Comparison of ENCODE assay signal across 8 cellular contexts in the genomic region with DNA sequence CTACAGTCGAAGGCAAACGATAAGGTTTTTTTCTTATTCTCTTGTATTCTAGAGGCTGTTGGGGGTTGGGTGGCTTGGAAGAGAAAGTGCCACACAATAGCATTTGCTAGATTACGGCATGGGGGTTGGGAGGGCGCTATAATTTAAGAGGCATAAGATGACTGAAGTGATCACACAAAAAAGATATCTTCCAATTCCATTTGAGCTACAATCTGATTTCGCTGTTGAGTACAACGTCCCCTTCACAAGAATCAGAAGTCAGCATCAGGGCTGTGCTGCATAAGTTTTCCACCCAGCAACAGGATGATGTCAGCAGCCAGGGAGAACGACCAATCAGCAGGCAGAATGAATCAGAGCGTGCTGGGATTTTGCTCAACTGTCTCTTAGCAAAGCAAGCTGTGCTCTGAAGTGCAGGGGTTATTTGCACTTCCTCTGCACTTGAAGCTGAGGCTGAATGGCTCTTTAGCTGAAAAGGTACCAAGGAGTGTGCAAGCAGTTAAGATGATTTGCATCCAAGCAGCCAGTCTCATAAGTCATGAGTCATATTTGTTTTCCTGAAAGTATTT. TPM values are rescaled to one million over a fixed set of nuclear protein-coding genes. Genes with fewer than 3 reads are reported as not detected.
A peak's percentile ranks its signal among the peaks of the same experiment; 100 is the strongest.
DNase-seq lines count a peak whose midpoint lies in the region; ATAC-seq and TF ChIP-seq lines count a peak whose summit lies in the region.

No MANE protein-coding gene starts in this region.

- intact Hi-C loops in mucosa of descending colon (cut with DNase I, micrococcal nuclease), result no loop called here

- DNase-seq in CD1c-positive myeloid dendritic cell (ENCODE audit: extremely low spot score) (peak; percentile 95), NOMO-1 treated with DMSO at 0.1 percent for 48 hours (lab: John Stamatoyannopoulos, UW; ENCODE audit: unreplicated experiment) (peak; percentile 96), epithelial cell of esophagus (ENCODE audit: low read depth) (peak; percentile 95), mucosa of descending colon (peak; percentile 57 to 86 (median 66))
- peak; percentile 76 for DNase-seq in activated CD8-positive, alpha-beta memory T cell treated with anti-CD3 and anti-CD28 coated beads, Interleukin-2, amount 50 U/mL, for 48 hours
- DNase-seq in stimulated activated CD8-positive, alpha-beta memory T cell treated with anti-CD3 and anti-CD28 coated beads, Interleukin-2, amount 100 ng/mL, for 48 hours (ENCODE audit: low read depth in 2 of 2), result peak; percentile 23 to 60

- H3K4me3 ChIP-seq in epithelial cell of esophagus (ENCODE audit: low read length) (no peak overlapping the region), mucosa of descending colon (no peak overlapping the region)

- H3K4me1 ChIP-seq in mucosa of descending colon (ENCODE audit: low read depth), result peaks cover 11% of the 10 kb centered on the region

- H3K9me3 ChIP-seq in mucosa of descending colon, result no peaks in the 10 kb centered on the region

- TF ChIP-seq CTCF in epithelial cell of esophagus (IDR thresholded peaks at IDR 0.05; ENCODE audit: insufficient read depth, low read depth, low read length, missing control alignments), result no peak
- TF ChIP-seq CTCF in mucosa of descending colon (IDR thresholded peaks at IDR 0.05), result no peak

- no peaks in the 10 kb centered on the region for H3K36me3 ChIP-seq in mucosa of descending colon (ENCODE audit: low read depth)

- ATAC-seq in GM19455 (IDR thresholded peaks at IDR 0.05; ENCODE audit: unreplicated experiment), result peak; percentile 98
- ATAC-seq in HG03575 (IDR thresholded peaks at IDR 0.05; ENCODE audit: extremely low read depth, insufficient number of reproducible peaks, low FRiP score, unreplicated experiment), result peak; percentile 99
- peak; percentile 99 for ATAC-seq in mucosa of descending colon

RNA-seq across cellular contexts. Expression of gene SESN3, which starts 23.2 kb away (rescaled TPM):
- 10 to 100 TPM; 13.8 to 26.1 (median 17.5) TPM for total RNA-seq in mucosa of descending colon

Comparison
In these comparisons a context has a peak if more than half of its experiments do, and no peak if none do; other contexts are left out.
1. DNase-seq: peak in every context shown above with its lines; median percentile 96 in NOMO-1 treated with DMSO at 0.1 percent for 48 hours; 95 in CD1c-positive myeloid dendritic cell; 95 in epithelial cell of esophagus; 76 in activated CD8-positive, alpha-beta memory T cell treated with anti-CD3 and anti-CD28 coated beads, Interleukin-2, amount 50 U/mL, for 48 hours; 66 in mucosa of descending colon; 42 in stimulated activated CD8-positive, alpha-beta memory T cell treated with anti-CD3 and anti-CD28 coated beads, Interleukin-2, amount 100 ng/mL, for 48 hours.